Comparison of ENCODE assay signal across 1 cellular context in the genomic region with DNA sequence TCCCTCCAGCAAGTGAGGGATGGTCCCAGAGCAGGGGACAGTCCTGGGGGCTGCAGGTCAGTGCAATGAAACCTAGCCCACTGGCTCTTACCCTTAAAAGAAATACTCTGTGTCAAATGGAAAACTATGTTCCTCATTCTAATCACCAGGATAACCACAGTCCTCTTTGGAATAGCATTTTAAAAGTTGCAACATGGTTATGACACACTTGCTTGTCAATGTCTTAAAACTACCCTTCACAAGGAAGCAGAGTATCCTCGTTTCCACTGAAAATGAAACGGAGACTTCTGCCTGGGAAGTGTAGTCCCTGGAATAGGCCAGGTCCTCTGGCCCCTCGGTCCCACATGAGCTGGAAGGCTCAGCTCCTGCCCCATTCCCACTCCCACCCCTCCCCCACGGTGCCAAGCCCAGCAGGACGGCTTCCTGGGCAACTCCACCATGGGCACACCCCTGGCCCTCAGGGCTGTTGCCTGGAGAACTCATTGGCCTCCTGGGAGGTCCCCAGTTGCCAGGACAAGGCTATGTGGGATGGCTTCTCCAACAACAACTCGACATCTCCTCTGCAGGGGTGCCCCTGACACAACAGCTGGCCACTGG.
TF ChIP-seq lines count a peak whose summit lies in the region.

No MANE protein-coding gene starts in this region.

TF ChIP-seq in HepG2, 621 proteins besides CTCF, POLR2A, EP300 and RAD21:
- TF ChIP-seq IKZF4 (CRISPR knock-in tag; IDR thresholded peaks at IDR 0.05; ENCODE audit: borderline replicate concordance, low read depth, not compliant biosample characterization) (no peak), ZNF251 (CRISPR knock-in tag; IDR thresholded peaks at IDR 0.05) (no peak), NCOA5 (CRISPR knock-in tag; IDR thresholded peaks at IDR 0.05) (no peak), RFX1 (IDR thresholded peaks at IDR 0.05) (no peak), NFIC (IDR thresholded peaks at IDR 0.05; ENCODE audit: low read length) (no peak), HOXA3 (CRISPR knock-in tag; IDR thresholded peaks at IDR 0.05) (no peak), ETV5 (CRISPR knock-in tag; IDR thresholded peaks at IDR 0.05; ENCODE audit: borderline replicate concordance) (no peak), ZNF484 (CRISPR knock-in tag; IDR thresholded peaks at IDR 0.05; ENCODE audit: borderline replicate concordance, low read depth) (no peak), ZNF768 (CRISPR knock-in tag; IDR thresholded peaks at IDR 0.05) (no peak), ZNF510 (CRISPR knock-in tag; IDR thresholded peaks at IDR 0.05; ENCODE audit: low read depth) (no peak), KDM5A (IDR thresholded peaks at IDR 0.05; ENCODE audit: borderline replicate concordance, low read length) (no peak), ZFYVE20 (CRISPR knock-in tag; IDR thresholded peaks at IDR 0.05; ENCODE audit: borderline replicate concordance, low read depth) (no peak), TGIF2 (CRISPR knock-in tag; IDR thresholded peaks at IDR 0.05) (no peak), ZNF556 (CRISPR knock-in tag; IDR thresholded peaks at IDR 0.05; ENCODE audit: borderline replicate concordance) (no peak), SNAI1 (CRISPR knock-in tag; IDR thresholded peaks at IDR 0.05; ENCODE audit: borderline replicate concordance) (no peak), HCFC1 (IDR thresholded peaks at IDR 0.05; ENCODE audit: low read depth, low read length) (no peak)
- TF ChIP-seq, protein P1, sequence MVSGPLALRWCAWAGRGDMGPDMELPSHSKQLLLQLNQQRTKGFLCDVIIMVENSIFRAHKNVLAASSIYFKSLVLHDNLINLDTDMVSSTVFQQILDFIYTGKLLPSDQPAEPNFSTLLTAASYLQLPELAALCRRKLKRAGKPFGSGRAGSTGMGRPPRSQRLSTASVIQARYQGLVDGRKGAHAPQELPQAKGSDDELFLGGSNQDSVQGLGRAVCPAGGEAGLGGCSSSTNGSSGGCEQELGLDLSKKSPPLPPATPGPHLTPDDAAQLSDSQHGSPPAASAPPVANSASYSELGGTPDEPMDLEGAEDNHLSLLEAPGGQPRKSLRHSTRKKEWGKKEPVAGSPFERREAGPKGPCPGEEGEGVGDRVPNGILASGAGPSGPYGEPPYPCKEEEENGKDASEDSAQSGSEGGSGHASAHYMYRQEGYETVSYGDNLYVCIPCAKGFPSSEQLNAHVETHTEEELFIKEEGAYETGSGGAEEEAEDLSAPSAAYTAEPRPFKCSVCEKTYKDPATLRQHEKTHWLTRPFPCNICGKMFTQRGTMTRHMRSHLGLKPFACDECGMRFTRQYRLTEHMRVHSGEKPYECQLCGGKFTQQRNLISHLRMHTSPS (CRISPR knock-in tag; IDR thresholded peaks at IDR 0.05; ENCODE audit: low read depth) = no peak
- TF ChIP-seq, protein P2, sequence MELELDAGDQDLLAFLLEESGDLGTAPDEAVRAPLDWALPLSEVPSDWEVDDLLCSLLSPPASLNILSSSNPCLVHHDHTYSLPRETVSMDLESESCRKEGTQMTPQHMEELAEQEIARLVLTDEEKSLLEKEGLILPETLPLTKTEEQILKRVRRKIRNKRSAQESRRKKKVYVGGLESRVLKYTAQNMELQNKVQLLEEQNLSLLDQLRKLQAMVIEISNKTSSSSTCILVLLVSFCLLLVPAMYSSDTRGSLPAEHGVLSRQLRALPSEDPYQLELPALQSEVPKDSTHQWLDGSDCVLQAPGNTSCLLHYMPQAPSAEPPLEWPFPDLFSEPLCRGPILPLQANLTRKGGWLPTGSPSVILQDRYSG (CRISPR knock-in tag; IDR thresholded peaks at IDR 0.05) = no peak
- TF ChIP-seq, protein P3, sequence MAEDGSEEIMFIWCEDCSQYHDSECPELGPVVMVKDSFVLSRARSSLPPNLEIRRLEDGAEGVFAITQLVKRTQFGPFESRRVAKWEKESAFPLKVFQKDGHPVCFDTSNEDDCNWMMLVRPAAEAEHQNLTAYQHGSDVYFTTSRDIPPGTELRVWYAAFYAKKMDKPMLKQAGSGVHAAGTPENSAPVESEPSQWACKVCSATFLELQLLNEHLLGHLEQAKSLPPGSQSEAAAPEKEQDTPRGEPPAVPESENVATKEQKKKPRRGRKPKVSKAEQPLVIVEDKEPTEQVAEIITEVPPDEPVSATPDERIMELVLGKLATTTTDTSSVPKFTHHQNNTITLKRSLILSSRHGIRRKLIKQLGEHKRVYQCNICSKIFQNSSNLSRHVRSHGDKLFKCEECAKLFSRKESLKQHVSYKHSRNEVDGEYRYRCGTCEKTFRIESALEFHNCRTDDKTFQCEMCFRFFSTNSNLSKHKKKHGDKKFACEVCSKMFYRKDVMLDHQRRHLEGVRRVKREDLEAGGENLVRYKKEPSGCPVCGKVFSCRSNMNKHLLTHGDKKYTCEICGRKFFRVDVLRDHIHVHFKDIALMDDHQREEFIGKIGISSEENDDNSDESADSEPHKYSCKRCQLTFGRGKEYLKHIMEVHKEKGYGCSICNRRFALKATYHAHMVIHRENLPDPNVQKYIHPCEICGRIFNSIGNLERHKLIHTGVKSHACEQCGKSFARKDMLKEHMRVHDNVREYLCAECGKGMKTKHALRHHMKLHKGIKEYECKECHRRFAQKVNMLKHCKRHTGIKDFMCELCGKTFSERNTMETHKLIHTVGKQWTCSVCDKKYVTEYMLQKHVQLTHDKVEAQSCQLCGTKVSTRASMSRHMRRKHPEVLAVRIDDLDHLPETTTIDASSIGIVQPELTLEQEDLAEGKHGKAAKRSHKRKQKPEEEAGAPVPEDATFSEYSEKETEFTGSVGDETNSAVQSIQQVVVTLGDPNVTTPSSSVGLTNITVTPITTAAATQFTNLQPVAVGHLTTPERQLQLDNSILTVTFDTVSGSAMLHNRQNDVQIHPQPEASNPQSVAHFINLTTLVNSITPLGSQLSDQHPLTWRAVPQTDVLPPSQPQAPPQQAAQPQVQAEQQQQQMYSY (CRISPR knock-in tag; IDR thresholded peaks at IDR 0.05) = no peak
